Comparison of ENCODE assay signal across 16 cellular contexts in the genomic region with DNA sequence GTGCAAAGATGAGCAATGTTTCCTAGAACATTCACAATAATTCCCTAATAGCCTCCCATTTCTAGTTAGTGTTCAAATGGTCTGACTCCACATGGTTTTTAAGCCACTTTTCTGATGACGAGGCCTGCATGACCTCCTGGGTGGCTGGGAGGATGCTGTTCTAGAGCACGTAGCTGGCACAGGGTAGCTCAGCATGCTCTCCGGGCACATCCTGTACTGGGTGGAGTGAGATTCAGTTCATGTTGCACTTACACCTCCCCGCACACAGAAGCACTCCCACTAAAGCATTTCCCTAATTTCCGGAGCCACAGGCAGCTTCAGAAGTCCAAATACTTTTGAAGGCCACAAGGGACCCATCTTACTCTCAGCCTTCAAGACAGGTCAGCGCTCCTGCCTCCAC.
"Had no signal": no experiment of that assay in that cellular context is flagged by ENCODE, and none has a peak within 500 bp of the region (broad histone marks: within the 10 kb centered on the region; RNA-seq: fewer than 3 reads in every experiment).

No MANE protein-coding gene starts in this region.

- H3K4me1 ChIP-seq: psoas muscle, tibial nerve had no signal

- H3K4me3 ChIP-seq: ascending aorta, cardiac muscle cell, psoas muscle, sigmoid colon, tibial nerve had no signal

- H3K4me1 Mint-ChIP-seq: activated CD4-positive, alpha-beta T cell treated with anti-CD3 and anti-CD28 coated beads for 36 hours had no signal

- H3K27ac Mint-ChIP-seq: activated CD4-positive, alpha-beta T cell treated with anti-CD3 and anti-CD28 coated beads for 36 hours; activated CD8-positive, alpha-beta T cell treated with anti-CD3 and anti-CD28 coated beads, Interleukin-2, amount 10 ng/mL, durations not matched to agents 7 days and 5 days; activated T-helper 1 cell treated with anti-CD3 and anti-CD28 coated beads, Interleukin-12 subunit alpha, Interleukin-12 subunit beta, Interleukin-2, Interleukin-4 antibody, amounts not matched to agents 30 ng/mL and 10 ng/mL and 1 ng/mL, durations not matched to agents 14 hours and 24 hours and 36 hours; memory B cell had no signal

- DNase-seq: activated CD4-positive, alpha-beta T cell treated with anti-CD3 and anti-CD28 coated beads for 36 hours; activated CD8-positive, alpha-beta T cell treated with anti-CD3 and anti-CD28 coated beads, Interleukin-2, amount 10 ng/mL, durations not matched to agents 7 days and 5 days; activated naive CD4-positive, alpha-beta T cell; cortex of kidney; effector memory CD4-positive, alpha-beta T cell; psoas muscle; sigmoid colon; stimulated activated CD4-positive, alpha-beta T cell treated with anti-CD3 and anti-CD28 coated beads, Interleukin-4, amount 100 ng/mL, for 4 hours; T1000 had no signal

- H3K27me3 Mint-ChIP-seq: activated CD4-positive, alpha-beta T cell treated with anti-CD3 and anti-CD28 coated beads for 36 hours; memory B cell had no signal

- H3K9me3 ChIP-seq: ascending aorta, neutrophil, psoas muscle, sigmoid colon, tibial nerve had no signal

- H3K27ac ChIP-seq: ascending aorta, neutrophil, psoas muscle, tibial nerve, VCaP had no signal

- H3K4me3 Mint-ChIP-seq: activated CD4-positive, alpha-beta T cell treated with anti-CD3 and anti-CD28 coated beads for 36 hours; activated CD8-positive, alpha-beta T cell treated with anti-CD3 and anti-CD28 coated beads, Interleukin-2, amount 10 ng/mL, durations not matched to agents 7 days and 5 days; activated T-helper 1 cell treated with anti-CD3 and anti-CD28 coated beads, Interleukin-12 subunit alpha, Interleukin-12 subunit beta, Interleukin-2, Interleukin-4 antibody, amounts not matched to agents 30 ng/mL and 10 ng/mL and 1 ng/mL, durations not matched to agents 14 hours and 24 hours and 36 hours; memory B cell had no signal

- H3K27me3 ChIP-seq: ascending aorta, cardiac muscle cell, neutrophil, sigmoid colon, tibial nerve had no signal

- H3K36me3 ChIP-seq: ascending aorta, cardiac muscle cell, neutrophil, sigmoid colon, tibial nerve had no signal

- H3K9me3 Mint-ChIP-seq: activated T-helper 1 cell treated with anti-CD3 and anti-CD28 coated beads, Interleukin-12 subunit alpha, Interleukin-12 subunit beta, Interleukin-2, Interleukin-4 antibody, amounts not matched to agents 30 ng/mL and 10 ng/mL and 1 ng/mL, durations not matched to agents 14 hours and 24 hours and 36 hours; memory B cell had no signal
